ENCODE assay signal across 13 cellular contexts in the genomic region with DNA sequence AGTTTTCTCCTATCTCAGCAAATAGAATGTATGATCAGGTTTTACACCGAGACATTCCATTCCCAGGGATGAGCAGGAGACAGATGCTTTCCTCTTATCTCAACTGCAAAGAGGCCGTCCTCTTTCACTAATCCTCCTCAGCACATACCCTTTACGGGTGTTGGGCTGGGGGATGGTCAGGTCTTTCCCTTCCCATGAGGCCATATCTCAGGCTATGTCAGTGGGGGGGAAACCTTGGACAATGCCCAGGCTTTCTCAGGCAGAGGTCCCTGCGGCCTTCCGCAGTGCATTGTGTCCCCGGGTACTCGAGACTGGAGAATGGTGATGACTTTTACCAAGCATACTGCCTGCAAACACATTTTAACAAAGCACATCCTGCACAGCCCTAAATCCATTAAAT. TPM values are rescaled to one million over a fixed set of nuclear protein-coding genes. Genes with fewer than 3 reads are reported as not detected.
"Had no signal": no experiment of that assay in that cellular context is flagged by ENCODE, and none has a peak within 500 bp of the region (broad histone marks: within the 10 kb centered on the region; RNA-seq: fewer than 3 reads in every experiment).

No MANE protein-coding gene starts in this region.

RNA-seq across cellular contexts. Expression of a gene that starts 14.6 kb away (rescaled TPM):
- total RNA-seq: activated CD4-positive, alpha-beta T cell treated with anti-CD3 and anti-CD28 coated beads, Interleukin-2, amount 10 ng/mL, durations not matched to agents 24 days and 14 days; activated CD8-positive, alpha-beta memory T cell treated with anti-CD3 and anti-CD28 coated beads for 36 hours; activated CD8-positive, alpha-beta T cell treated with anti-CD3 and anti-CD28 coated beads for 36 hours; activated naive CD8-positive, alpha-beta T cell treated with anti-CD3 and anti-CD28 coated beads, Interleukin-2, amount 10 ng/mL, durations not matched to agents 7 days and 5 days; activated T-cell treated with anti-CD3 and anti-CD28 coated beads, Interleukin-2, amount 50 U/mL, for 72 hours; ascending aorta; body of pancreas; breast epithelium; cardiac septum; NCI-H460; Right ventricle myocardium superior had no signal

RNA-seq across cellular contexts. Expression of a gene that starts 16.2 kb away (rescaled TPM):
- total RNA-seq: activated CD4-positive, alpha-beta T cell treated with anti-CD3 and anti-CD28 coated beads, Interleukin-2, amount 10 ng/mL, durations not matched to agents 24 days and 14 days; activated CD8-positive, alpha-beta memory T cell treated with anti-CD3 and anti-CD28 coated beads for 36 hours; activated CD8-positive, alpha-beta T cell treated with anti-CD3 and anti-CD28 coated beads for 36 hours; activated naive CD8-positive, alpha-beta T cell treated with anti-CD3 and anti-CD28 coated beads, Interleukin-2, amount 10 ng/mL, durations not matched to agents 7 days and 5 days; activated T-cell treated with anti-CD3 and anti-CD28 coated beads, Interleukin-2, amount 50 U/mL, for 72 hours; activated T-helper 17 cell treated with anti-CD3 and anti-CD28 coated beads, Interleukin-2, amount 50 U/mL, for 72 hours; ascending aorta; body of pancreas; breast epithelium; cardiac septum; NCI-H460; Right ventricle myocardium superior had no signal
- polyA plus RNA-seq: adipose tissue had no signal
